ENCODE assay signal across 8 cellular contexts in genomic region chr12:104288635-104289258, GRCh38. TPM values are rescaled to one million over a fixed set of nuclear protein-coding genes. Genes with fewer than 3 reads are reported as not detected.
DNase-seq lines count a peak whose midpoint lies in the region; ATAC-seq and TF ChIP-seq lines count a peak whose summit lies in the region.

No MANE protein-coding gene starts in this region.

- H3K9me3 Mint-ChIP-seq in activated naive CD8-positive, alpha-beta T cell (ENCODE audit: low read depth), result no peaks in the 10 kb centered on the region

- peak overlapping the region; percentile 100 for H3K27ac Mint-ChIP-seq in activated naive CD8-positive, alpha-beta T cell

- peak; percentile 71 for TF ChIP-seq POLR2A in ovary (IDR thresholded peaks at IDR 0.05)

- H3K27ac ChIP-seq in ovary, result peak overlapping the region; percentile 78 to 81
- H3K27ac ChIP-seq in tibial artery, result peak overlapping the region; percentile 81 to 83

- TF ChIP-seq CTCF in ovary (IDR thresholded peaks at IDR 0.05) (no peak), tibial artery (IDR thresholded peaks at IDR 0.05) (no peak)

- H3K36me3 Mint-ChIP-seq in activated naive CD8-positive, alpha-beta T cell, result peaks cover 10% of the 10 kb centered on the region

- intact Hi-C loops in Right ventricle myocardium inferior (cut with DNase I), result loop anchor here (5.0 kb wide), 1 partner anchor 151 kb away; the partner anchor contains the start of gene NFYB
- intact Hi-C loops in ovary (cut with DNase I), result loop anchor here in 3 of 4 donors (5.0 kb wide), 1 partner anchor 71 kb away; the partner anchor contains the start of gene TXNRD1 (in 3 of the 3)
- intact Hi-C loops in tibial artery (cut with DNase I; ENCODE audit: low total_unique reads), result loop anchor here (5.0 kb wide), 1 partner anchor 71 kb away; the partner anchor contains the start of gene TXNRD1

- H3K9me3 ChIP-seq in ovary, result no peaks in the 10 kb centered on the region
- H3K9me3 ChIP-seq in tibial artery, result no peaks in the 10 kb centered on the region

- DNase-seq in GM04503 (ENCODE audit: low read depth) (peak; percentile 27), NCI-H1092 treated with DMSO at 0.1 percent for 48 hours (lab: John Stamatoyannopoulos, UW) (peak; percentile 82), Right ventricle myocardium inferior (ENCODE audit: missing footprints) (peak; percentile 90), ovary (peak; percentile 77 to 86 (median 81)), tibial artery (peak; percentile 78 to 89)

- H3K27me3 ChIP-seq in ovary (no peaks in the 10 kb centered on the region), tibial artery (no peaks in the 10 kb centered on the region)

- 0 to 1% (median 1%) methylated on average over 37 to 41 of the region's 41 CpGs for WGBS in ovary, 3 donors

- TF ChIP-seq EP300 in ovary (IDR thresholded peaks at IDR 0.05), result no peak

- peak overlapping the region; percentile 99 for H3K4me3 Mint-ChIP-seq in activated naive CD8-positive, alpha-beta T cell

- H3K27me3 Mint-ChIP-seq in activated naive CD8-positive, alpha-beta T cell, result no peaks in the 10 kb centered on the region

- H3K36me3 ChIP-seq in ovary (no peaks in the 10 kb centered on the region), tibial artery (peaks cover 26 to 36% (median 28%) of the 10 kb centered on the region in 3 donors)

- H3K4me3 ChIP-seq in ovary, result peak overlapping the region; percentile 73
- H3K4me3 ChIP-seq in tibial artery, result peak overlapping the region; percentile 74 to 80

- H3K4me1 ChIP-seq in ovary (ENCODE audit: insufficient read depth) (peaks cover 9% of the 10 kb centered on the region), tibial artery (peaks cover 0 to 59% (median 33%) of the 10 kb centered on the region in 4 donors)

- H3K4me1 Mint-ChIP-seq in activated naive CD8-positive, alpha-beta T cell (ENCODE audit: low read depth), result peaks cover 40% of the 10 kb centered on the region

- peak; percentile 55 for ATAC-seq in HG02610 (IDR thresholded peaks at IDR 0.05; ENCODE audit: unreplicated experiment)
- peak; percentile 74 for ATAC-seq in SK-N-SH treated with all-trans-retinoic acid at 6 μM for 48 hours
- ATAC-seq in Right ventricle myocardium inferior, result peak; percentile 82

TF ChIP-seq in SK-N-SH treated with all-trans-retinoic acid at 6 μM for 48 hours, 23 proteins besides CTCF, POLR2A, EP300 and RAD21:
- no peak for TF ChIP-seq ZNF565 (CRISPR knock-in tag; conservative IDR thresholded peaks at IDR 0.05; ENCODE audit: low read depth)
- TF ChIP-seq OSR1 (CRISPR knock-in tag; IDR thresholded peaks at IDR 0.05), result no peak
- no peak for TF ChIP-seq GLIS3 (CRISPR knock-in tag; IDR thresholded peaks at IDR 0.05)
- no peak for TF ChIP-seq ZFP30 (CRISPR knock-in tag; IDR thresholded peaks at IDR 0.05)
- TF ChIP-seq ESRRG (CRISPR knock-in tag; IDR thresholded peaks at IDR 0.05), result no peak
- no peak for TF ChIP-seq TSHZ2 (CRISPR knock-in tag; IDR thresholded peaks at IDR 0.05)
- no peak for TF ChIP-seq ARNTL (CRISPR knock-in tag; IDR thresholded peaks at IDR 0.05; ENCODE audit: borderline replicate concordance, low read depth)
- no peak for TF ChIP-seq RARB (CRISPR knock-in tag; IDR thresholded peaks at IDR 0.05)
- no peak for TF ChIP-seq ZC3H10 (CRISPR knock-in tag; IDR thresholded peaks at IDR 0.05)
- TF ChIP-seq TCF4 (CRISPR knock-in tag; IDR thresholded peaks at IDR 0.05; ENCODE audit: borderline replicate concordance), result no peak
- no peak for TF ChIP-seq PPARA (CRISPR knock-in tag; IDR thresholded peaks at IDR 0.05; ENCODE audit: borderline replicate concordance)
- no peak for TF ChIP-seq PATZ1 (CRISPR knock-in tag; IDR thresholded peaks at IDR 0.05; ENCODE audit: borderline replicate concordance)
- no peak for TF ChIP-seq BACH2 (CRISPR knock-in tag; IDR thresholded peaks at IDR 0.05; ENCODE audit: borderline replicate concordance)
- TF ChIP-seq CSDC2 (CRISPR knock-in tag; IDR thresholded peaks at IDR 0.05), result no peak
- no peak for TF ChIP-seq TOX (CRISPR knock-in tag; IDR thresholded peaks at IDR 0.05; ENCODE audit: borderline replicate concordance)
- TF ChIP-seq CSRNP3 (CRISPR knock-in tag; IDR thresholded peaks at IDR 0.05), result no peak

RNA-seq across cellular contexts. Expression of gene EID3, which starts 14.8 kb away (rescaled TPM):
- 0.49 TPM for total RNA-seq in Right ventricle myocardium inferior
- total RNA-seq in ovary, result 10 to 100 TPM in 2 of 7 donors, 1 to 10 TPM in 5; 5.2 to 23.4 (median 7.3) TPM
- 1 to 10 TPM; 3.0 to 6.0 TPM for polyA plus RNA-seq in ovary

Comparison
In these comparisons a context has a peak if more than half of its experiments do, and no peak if none do; other contexts are left out.
1. Peak in every context shown above with its lines: DNase-seq, ATAC-seq, H3K4me3 ChIP-seq and H3K27ac ChIP-seq.
2. DNase-seq: peak in every context shown above with its lines; median percentile 90 in Right ventricle myocardium inferior; 84 in tibial artery; 82 in NCI-H1092 treated with DMSO at 0.1 percent for 48 hours; 81 in ovary; 27 in GM04503.